Comparison of ENCODE assay signal across 19 cellular contexts in the genomic region with DNA sequence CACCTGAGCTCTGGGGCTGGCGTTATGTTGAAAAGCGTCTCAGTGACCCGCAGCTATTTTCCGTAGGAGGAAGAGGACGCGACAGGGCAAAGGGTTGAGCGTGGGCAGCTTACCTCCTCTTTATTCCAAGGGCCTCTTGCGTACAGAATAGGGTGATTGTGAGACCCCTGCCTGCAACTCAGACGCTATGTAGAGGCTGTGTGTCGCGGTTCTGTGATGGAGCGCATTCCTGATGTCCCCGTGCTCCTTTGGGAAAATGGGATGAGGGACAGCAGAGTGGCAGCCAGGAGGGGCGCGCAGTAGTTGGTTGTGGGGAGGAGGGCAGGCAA. TPM values are rescaled to one million over a fixed set of nuclear protein-coding genes. Genes with fewer than 3 reads are reported as not detected.
DNase-seq lines count a peak whose midpoint lies in the region; ATAC-seq and TF ChIP-seq lines count a peak whose summit lies in the region.
"Had no signal": no experiment of that assay in that cellular context is flagged by ENCODE, and none has a peak within 500 bp of the region (broad histone marks: within the 10 kb centered on the region; RNA-seq: fewer than 3 reads in every experiment).

No MANE protein-coding gene starts in this region.

- H3K9me2 ChIP-seq in neural cell (ENCODE audit: insufficient read depth, low read length): no peaks in the 10 kb centered on the region

- no peak overlapping the region for H2AFZ ChIP-seq in neural cell (ENCODE audit: low read depth, low read length)

- no peaks in the 10 kb centered on the region for H3K36me3 ChIP-seq in neural cell (ENCODE audit: insufficient read depth, low read length)
- H3K36me3 ChIP-seq: SJSA1 had no signal

- no peak for TF ChIP-seq CTCF in AG04449 (IDR thresholded peaks at IDR 0.05; ENCODE audit: insufficient read depth, low read length, missing control alignments)
- no peak for TF ChIP-seq CTCF in endothelial cell (IDR thresholded peaks at IDR 0.05; ENCODE audit: unreplicated experiment)
- no peak for TF ChIP-seq CTCF in neural cell (IDR thresholded peaks at IDR 0.05; ENCODE audit: poor library complexity, severe bottlenecking)

- POLR2A ChIA-PET in AG04449 (lab: Yijun Ruan, JAX): no interaction called here

- peak overlapping the region; percentile 84 for H3K4me3 Mint-ChIP-seq in endothelial cell (ENCODE audit: unreplicated experiment)
- H3K4me3 Mint-ChIP-seq: activated T-helper 17 cell treated with anti-CD3 and anti-CD28 coated beads, Interleukin-2, amount 50 U/mL, for 72 hours; CD8-positive, alpha-beta T cell had no signal

- ATAC-seq in HG03039 (IDR thresholded peaks at IDR 0.05; ENCODE audit: unreplicated experiment): no peak
- ATAC-seq: activated T-helper 17 cell treated with anti-CD3 and anti-CD28 coated beads, Interleukin-2, amount 50 U/mL, for 72 hours; CD8-positive, alpha-beta T cell; PC-3 had no signal

- peak overlapping the region; percentile 69 for H3K4me2 ChIP-seq in neural cell (ENCODE audit: low read length)

- no peaks in the 10 kb centered on the region for H3K9me3 Mint-ChIP-seq in endothelial cell (ENCODE audit: unreplicated experiment)

- no peak for DNase-seq in AG04449 (ENCODE audit: low read depth, low spot score)
- DNase-seq in NCI-H146 (lab: John Stamatoyannopoulos, UW): peak; percentile 25
- DNase-seq in endothelial cell (ENCODE audit: low spot score): no peak
- no peak for DNase-seq in T-helper 9 cell
- no peak for DNase-seq in GDM1 (lab: John Stamatoyannopoulos, UW)
- DNase-seq in NCI-H526 (lab: John Stamatoyannopoulos, UW): no peak
- DNase-seq: activated CD4-positive, CD25-positive, alpha-beta regulatory T cell treated with anti-CD3 and anti-CD28 coated beads, Interleukin-2, amount 50 U/mL, for 72 hours; CD8-positive, alpha-beta T cell; effector CD8-positive, alpha-beta T cell; KBM-7; kidney; NCI-H2107; PC-3 had no signal

- H3K4me3 ChIP-seq in AG04449 (ENCODE audit: low read depth, low read length) (peak overlapping the region; percentile 38), neural cell (ENCODE audit: low read length) (peak overlapping the region; percentile 73)
- H3K4me3 ChIP-seq: SJSA1 had no signal

- peaks cover 10% of the 10 kb centered on the region for H3K4me1 Mint-ChIP-seq in endothelial cell (ENCODE audit: unreplicated experiment)
- H3K4me1 Mint-ChIP-seq: activated T-helper 17 cell treated with anti-CD3 and anti-CD28 coated beads, Interleukin-2, amount 50 U/mL, for 72 hours had no signal

- no peaks in the 10 kb centered on the region for H3K9me3 ChIP-seq in neural cell (ENCODE audit: low read length)

- H3K27ac Mint-ChIP-seq in endothelial cell (ENCODE audit: unreplicated experiment): no peak overlapping the region
- H3K27ac Mint-ChIP-seq: activated T-helper 17 cell treated with anti-CD3 and anti-CD28 coated beads, Interleukin-2, amount 50 U/mL, for 72 hours; CD8-positive, alpha-beta T cell had no signal

- CTCF ChIA-PET in AG04449 (lab: Yijun Ruan, JAX): no interaction called here

- H3K27me3 Mint-ChIP-seq in endothelial cell (ENCODE audit: unreplicated experiment): peaks cover 15% of the 10 kb centered on the region

- peak overlapping the region; percentile 11 for H3K9ac ChIP-seq in neural cell (ENCODE audit: low read length)

- peak; percentile 21 for TF ChIP-seq RAD21 in neural cell (conservative IDR thresholded peaks at IDR 0.05)

- H3F3A ChIP-seq in neural cell (ENCODE audit: insufficient read depth, low read length, poor library complexity, severe bottlenecking): no peaks in the 10 kb centered on the region

- H3K36me3 Mint-ChIP-seq in endothelial cell (ENCODE audit: low read depth, unreplicated experiment): no peaks in the 10 kb centered on the region
- H3K36me3 Mint-ChIP-seq: CD8-positive, alpha-beta T cell had no signal

- H3K27me3 ChIP-seq in neural cell (ENCODE audit: insufficient read depth, low read depth, low read length): peaks cover 64% of the 10 kb centered on the region
- H3K27me3 ChIP-seq: SJSA1 had no signal

- no peaks in the 10 kb centered on the region for H3K79me2 ChIP-seq in neural cell (replicated peaks; ENCODE audit: insufficient read depth, low read length)

- no peak for TF ChIP-seq EP300 in neural cell (conservative IDR thresholded peaks at IDR 0.05; ENCODE audit: poor library complexity, severe bottlenecking)

- H4K20me1 ChIP-seq in neural cell (ENCODE audit: insufficient read depth): no peaks in the 10 kb centered on the region

- no peak overlapping the region for H3K27ac ChIP-seq in neural cell (ENCODE audit: low read length)
- H3K27ac ChIP-seq: SJSA1 had no signal

TF ChIP-seq in neural cell, 6 proteins besides CTCF, POLR2A, EP300 and RAD21:
- TF ChIP-seq EZH2 (IDR thresholded peaks at IDR 0.05; ENCODE audit: borderline replicate concordance, insufficient read depth, low read length, poor library complexity, severe bottlenecking) (no peak), SMC3 (conservative IDR thresholded peaks at IDR 0.05; ENCODE audit: poor library complexity) (peak; percentile 31), POLR2AphosphoS5 (IDR thresholded peaks at IDR 0.05) (no peak), REST (IDR thresholded peaks at IDR 0.05; ENCODE audit: borderline replicate concordance) (no peak)
TF ChIP-seq in neural cell: peak in this region for 1.

RNA-seq across cellular contexts. Expression of gene CDH8, which starts 0.5 kb away (rescaled TPM):
- total RNA-seq in endothelial cell (ENCODE audit: unreplicated experiment): 6.4 TPM
- polyA plus RNA-seq in neural cell: 5.0 and 5.5 TPM in 2 replicates
- 14.6 and 23.8 TPM in 2 replicates for polyA minus RNA-seq in neural cell
- total RNA-seq: activated T-helper 17 cell treated with anti-CD3 and anti-CD28 coated beads, Interleukin-2, amount 50 U/mL, for 72 hours; CD8-positive, alpha-beta T cell; omental fat pad had no signal
- polyA plus RNA-seq: AG04450 had no signal
